12 cellular contexts compared by ENCODE assay signal in the genomic region with DNA sequence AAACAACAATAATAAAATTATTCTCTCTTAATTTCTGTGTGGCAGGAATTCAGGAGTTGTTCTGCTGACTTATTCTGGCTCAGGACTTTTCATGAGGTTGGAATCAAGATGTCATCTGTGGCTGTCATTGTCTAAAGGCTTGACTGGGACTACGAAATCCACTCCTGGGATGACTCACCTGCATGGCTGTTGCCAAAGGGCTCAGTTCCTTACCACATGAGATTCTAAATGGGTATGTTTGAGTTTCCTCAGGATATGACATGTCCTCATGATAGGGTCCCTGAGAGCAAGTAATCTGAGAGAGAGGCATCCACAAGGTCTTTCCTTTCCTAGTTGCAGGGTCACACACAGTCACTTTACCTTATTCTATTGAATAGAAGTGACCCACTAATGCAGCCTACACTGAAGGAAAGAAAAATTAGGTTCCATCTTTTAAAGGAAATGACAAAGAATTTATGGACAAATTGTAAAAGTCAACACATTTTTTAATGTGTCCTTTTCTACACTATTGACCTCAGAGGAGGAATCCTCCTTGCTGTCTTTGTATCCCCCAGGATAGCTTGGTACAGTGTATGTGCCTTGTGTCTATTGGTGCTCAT.
DNase-seq lines count a peak whose midpoint lies in the region; ATAC-seq lines count a peak whose summit lies in the region.
"Had no signal": no experiment of that assay in that cellular context is flagged by ENCODE, and none has a peak within 500 bp of the region (broad histone marks: within the 10 kb centered on the region; RNA-seq: fewer than 3 reads in every experiment).

No MANE protein-coding gene starts in this region.

- ATAC-seq in GM21717 (IDR thresholded peaks at IDR 0.05; ENCODE audit: unreplicated experiment) (peak; percentile 41), HG03354 (IDR thresholded peaks at IDR 0.05; ENCODE audit: poor library complexity, severe bottlenecking, unreplicated experiment) (no peak), HG02798 (IDR thresholded peaks at IDR 0.05; ENCODE audit: poor library complexity, unreplicated experiment) (no peak)

- DNase-seq in NCI-H69 (lab: John Stamatoyannopoulos, UW): peak; percentile 14
- peak; percentile 18 to 82 for DNase-seq in dermis microvascular lymphatic vessel endothelial cell (ENCODE audit: low read depth in 2 of 2)
- peak; percentile 54 for DNase-seq in myocyte (ENCODE audit: low read depth)
- DNase-seq in activated naive CD4-positive, alpha-beta T cell (lab: John Stamatoyannopoulos, UW): no peak
- DNase-seq in NCI-H1092 (lab: John Stamatoyannopoulos, UW): no peak
- DNase-seq: anterior cingulate cortex; DMS79 treated with DMSO at 0.1 percent for 48 hours; esophagus squamous epithelium; NK-92 treated with Interleukin-12 subunit alpha and Interleukin-12 subunit beta, amount 100 ng/mL, for 24 hours had no signal

Comparison
In these comparisons a context has a peak if more than half of its experiments do, and no peak if none do; other contexts are left out.
1. DNase-seq: peak in NCI-H69 (single experiment), dermis microvascular lymphatic vessel endothelial cell (2 of 2) and myocyte (single experiment); none in activated naive CD4-positive, alpha-beta T cell (0 of 4) and NCI-H1092 (single experiment).